Comparison of ENCODE assay signal across 17 cellular contexts in genomic region chr2:3644246-3644525, GRCh38. TPM values are rescaled to one million over a fixed set of nuclear protein-coding genes. Genes with fewer than 3 reads are reported as not detected.
DNase-seq lines count a peak whose midpoint lies in the region; ATAC-seq and FAIRE-seq lines count a peak whose summit lies in the region.
"Had no signal": no experiment of that assay in that cellular context is flagged by ENCODE, and none has a peak within 500 bp of the region (broad histone marks: within the 10 kb centered on the region; RNA-seq: fewer than 3 reads in every experiment).

No MANE protein-coding gene starts in this region.

- H3K4me1 ChIP-seq in small intestine (ENCODE audit: control insufficient read depth in 2 of 2, insufficient read depth in 1 of 2, low read depth in 1 of 2, low read length in 1 of 2), result no peaks in the 10 kb centered on the region
- H3K4me1 ChIP-seq: body of pancreas had no signal

- H3K27ac ChIP-seq in small intestine (ENCODE audit: low read depth in 1 of 2, low read length in 1 of 2), result no peak overlapping the region
- H3K27ac ChIP-seq: body of pancreas had no signal

- no peaks in the 10 kb centered on the region for H3K9me3 ChIP-seq in small intestine (ENCODE audit: control insufficient read depth, low read depth)
- H3K9me3 ChIP-seq: body of pancreas had no signal

- ATAC-seq in GM18861 (IDR thresholded peaks at IDR 0.05; ENCODE audit: unreplicated experiment) (peak; percentile 83), GM19438 (IDR thresholded peaks at IDR 0.05; ENCODE audit: low read depth, unreplicated experiment) (peak; percentile 90), HG02759 (IDR thresholded peaks at IDR 0.05; ENCODE audit: unreplicated experiment) (peak; percentile 45), HG03378 (IDR thresholded peaks at IDR 0.05; ENCODE audit: unreplicated experiment) (peak; percentile 79)
- ATAC-seq: body of pancreas; GM23338; sciatic nerve; stimulated activated naive CD8-positive, alpha-beta T cell treated with anti-CD3 and anti-CD28 coated beads, Interleukin-15, Interleukin-2, amounts not matched to agents 100 U/mL and 50 U/mL, for 24 hours had no signal

- no peaks in the 10 kb centered on the region for H3K36me3 ChIP-seq in small intestine (ENCODE audit: control insufficient read depth in 2 of 2, insufficient read depth in 2 of 2, low read length in 2 of 2)

- H3K4me3 ChIP-seq in small intestine (ENCODE audit: low read depth in 1 of 2, low read length in 2 of 2), result no peak overlapping the region
- H3K4me3 ChIP-seq: body of pancreas, GM23338, lung had no signal

- DNase-seq in stimulated activated CD4-positive, alpha-beta T cell treated with anti-CD3 and anti-CD28 coated beads, Interleukin-15, amount 100 ng/mL, for 24 hours, result no peak
- DNase-seq in RKO (ENCODE audit: low spot score) (no peak), small intestine (no peak)
- DNase-seq: activated gamma-delta T cell; body of pancreas; DMS79; Karpas-422; SHP77 treated with DMSO at 0.1 percent for 48 hours; stimulated activated naive CD8-positive, alpha-beta T cell treated with anti-CD3 and anti-CD28 coated beads, Interleukin-15, Interleukin-2, amounts not matched to agents 100 U/mL and 50 U/mL, for 24 hours had no signal

- no peak for FAIRE-seq in small intestine (lab: Jason Lieb, UNC)

- no peaks in the 10 kb centered on the region for H3K27me3 ChIP-seq in small intestine (ENCODE audit: control insufficient read depth in 2 of 2, insufficient read depth in 2 of 2, low read length in 2 of 2)
- H3K27me3 ChIP-seq: body of pancreas had no signal

RNA-seq across cellular contexts. Expression of gene ALLC, which starts 13.8 kb away (rescaled TPM):
- polyA plus RNA-seq in small intestine, result under 1 TPM in 1 of 3 donors, not detected in 2; 0.07 TPM
- polyA plus RNA-seq: BJ, GM23338 had no signal

RNA-seq across cellular contexts. Expression of gene COLEC11, which starts 49.3 kb away (rescaled TPM):
- 1 to 10 TPM in 2 of 3 donors, not detected in 1; 2.2 to 4.1 TPM for polyA plus RNA-seq in small intestine

RNA-seq across cellular contexts. Expression of gene DCDC2C, which starts 59.2 kb away (rescaled TPM):
- not detected for polyA plus RNA-seq in small intestine
- polyA plus RNA-seq: BJ, lung had no signal
